1 cellular context compared by ENCODE assay signal in the genomic region with DNA sequence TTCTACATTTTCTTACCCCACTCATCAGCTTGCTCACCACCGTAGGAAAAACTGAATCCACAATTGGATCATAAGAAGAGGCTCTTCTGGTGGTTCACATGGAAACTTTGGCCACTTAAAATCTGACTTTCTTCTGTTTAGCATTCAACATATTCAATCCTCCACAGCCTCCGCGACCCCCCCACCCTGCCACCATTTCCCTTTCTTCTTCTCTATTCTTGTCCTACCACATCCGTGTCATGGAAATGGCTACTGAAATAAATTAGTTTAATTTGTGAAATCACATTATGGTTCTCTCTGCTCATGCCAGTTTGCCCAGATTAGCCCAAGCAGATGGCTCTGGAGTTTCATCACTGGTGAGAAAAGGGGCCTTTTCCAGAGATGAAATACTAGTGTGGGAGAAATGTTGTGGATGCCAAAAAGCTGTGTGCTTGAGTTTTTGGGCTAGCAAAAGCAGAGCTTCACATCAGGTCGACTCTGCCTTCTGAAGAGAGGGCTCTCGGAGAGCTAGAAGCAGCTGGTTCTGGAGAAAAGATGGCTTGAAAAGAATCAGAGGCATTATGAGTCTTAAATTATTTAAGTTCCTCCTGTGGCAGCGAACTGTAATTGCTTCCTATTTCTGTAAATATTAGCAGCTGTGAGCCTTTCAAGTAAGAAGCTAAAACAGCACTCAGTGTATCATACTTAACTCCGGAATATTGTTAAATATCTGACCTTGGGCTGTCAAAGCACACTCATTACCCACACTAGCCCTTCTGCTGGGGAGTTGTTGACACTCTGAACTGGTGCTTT.
TF ChIP-seq lines count a peak whose summit lies in the region.

No MANE protein-coding gene starts in this region.

TF ChIP-seq in HepG2, 621 proteins besides CTCF, POLR2A, EP300 and RAD21:
- TF ChIP-seq, protein P1, sequence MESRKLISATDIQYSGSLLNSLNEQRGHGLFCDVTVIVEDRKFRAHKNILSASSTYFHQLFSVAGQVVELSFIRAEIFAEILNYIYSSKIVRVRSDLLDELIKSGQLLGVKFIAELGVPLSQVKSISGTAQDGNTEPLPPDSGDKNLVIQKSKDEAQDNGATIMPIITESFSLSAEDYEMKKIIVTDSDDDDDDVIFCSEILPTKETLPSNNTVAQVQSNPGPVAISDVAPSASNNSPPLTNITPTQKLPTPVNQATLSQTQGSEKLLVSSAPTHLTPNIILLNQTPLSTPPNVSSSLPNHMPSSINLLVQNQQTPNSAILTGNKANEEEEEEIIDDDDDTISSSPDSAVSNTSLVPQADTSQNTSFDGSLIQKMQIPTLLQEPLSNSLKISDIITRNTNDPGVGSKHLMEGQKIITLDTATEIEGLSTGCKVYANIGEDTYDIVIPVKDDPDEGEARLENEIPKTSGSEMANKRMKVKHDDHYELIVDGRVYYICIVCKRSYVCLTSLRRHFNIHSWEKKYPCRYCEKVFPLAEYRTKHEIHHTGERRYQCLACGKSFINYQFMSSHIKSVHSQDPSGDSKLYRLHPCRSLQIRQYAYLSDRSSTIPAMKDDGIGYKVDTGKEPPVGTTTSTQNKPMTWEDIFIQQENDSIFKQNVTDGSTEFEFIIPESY (CRISPR knock-in tag; IDR thresholded peaks at IDR 0.05): no peak
TF ChIP-seq in HepG2: peak in this region for 0.
